1 cellular context compared by ENCODE assay signal in genomic region chr19:5623397-5624153, GRCh38.
TF ChIP-seq lines count a peak whose summit lies in the region.

No MANE protein-coding gene starts in this region.

TF ChIP-seq in endothelial cell of umbilical vein, 7 proteins besides CTCF, POLR2A, EP300 and RAD21:
- TF ChIP-seq MAX (IDR thresholded peaks at IDR 0.05; ENCODE audit: insufficient read depth, insufficient read length) (no peak), POLR2AphosphoS5 (IDR thresholded peaks at IDR 0.05; ENCODE audit: insufficient read depth, low read depth, low read length) (no peak), FOS (IDR thresholded peaks at IDR 0.05; ENCODE audit: borderline replicate concordance, insufficient read depth, low read length) (no peak), JUN (IDR thresholded peaks at IDR 0.05; ENCODE audit: borderline replicate concordance, insufficient read depth, insufficient read length, low read depth) (no peak), MYC (IDR thresholded peaks at IDR 0.05; ENCODE audit: low read depth, low read length) (no peak), EZH2 (IDR thresholded peaks at IDR 0.05; ENCODE audit: borderline replicate concordance, low read depth, low read length, severe bottlenecking) (no peak), GATA2 (IDR thresholded peaks at IDR 0.05; ENCODE audit: insufficient read depth, insufficient read length, low read depth, low read length) (no peak)
TF ChIP-seq in endothelial cell of umbilical vein: peak in this region for 0.
